In the genomic region with DNA sequence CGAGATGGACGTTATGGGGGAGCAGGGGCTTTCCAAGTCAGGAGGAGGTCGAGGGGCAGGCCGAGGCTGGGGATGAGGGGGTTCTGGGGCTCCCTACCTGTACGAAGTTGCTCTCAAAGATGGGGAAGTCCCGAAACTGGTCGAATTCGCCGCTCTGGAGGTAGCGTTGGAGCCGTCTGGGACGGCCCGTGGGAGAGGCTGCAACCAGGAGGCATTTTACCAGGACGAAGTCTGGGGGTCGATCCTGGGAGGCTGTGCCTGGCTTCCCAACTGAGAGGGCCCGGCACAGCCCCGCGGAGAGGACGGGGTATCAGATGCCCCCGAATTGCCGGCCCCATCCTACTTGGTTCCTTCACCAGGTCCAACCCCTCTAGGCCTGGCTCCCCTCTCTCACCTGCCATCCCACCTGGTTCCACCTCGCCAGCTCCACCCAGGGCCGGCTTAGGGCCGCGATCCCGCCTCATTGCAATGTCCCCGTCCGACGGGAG, we compare ENCODE assay signal across 8 cellular contexts. TPM values are rescaled to one million over a fixed set of nuclear protein-coding genes. Genes with fewer than 3 reads are reported as not detected.
DNase-seq lines count a peak whose midpoint lies in the region; ATAC-seq, FAIRE-seq and TF ChIP-seq lines count a peak whose summit lies in the region.

No MANE protein-coding gene starts in this region.

- peak overlapping the region; percentile 79 for H3K4me3 ChIP-seq in SJCRH30
- H3K4me3 ChIP-seq in fibroblast of villous mesenchyme (ENCODE audit: low read depth, low read length): peak overlapping the region; percentile 95
- peak overlapping the region in 4 of 7 experiments; percentile 66 to 78 (median 74) for H3K4me3 ChIP-seq in skin epidermis

- no peak for DNase-seq in SJCRH30
- no peak for DNase-seq in fibroblast of villous mesenchyme (ENCODE audit: low read depth)
- DNase-seq in H54 (ENCODE audit: insufficient read length, low spot score): no peak
- no peak for DNase-seq in NCI-H2029 treated with DMSO at 0.1 percent for 48 hours (lab: John Stamatoyannopoulos, UW)
- DNase-seq in amygdala (lab: John Stamatoyannopoulos, UW): no peak
- no peak for DNase-seq in COLO829 (ENCODE audit: low spot score)

- no peaks in the 10 kb centered on the region for H3K36me3 ChIP-seq in SJCRH30

- H3K27ac ChIP-seq in SJCRH30 (no peak overlapping the region), skin epidermis (peak overlapping the region in 3 of 21 experiments; percentile 36 to 89 (median 83))

- no peak for TF ChIP-seq POLR2A in H54 (IDR thresholded peaks at IDR 0.05; ENCODE audit: low read depth, low read length)

- H3K4me1 ChIP-seq in SJCRH30: no peaks in the 10 kb centered on the region; the same call in 1 of the 2 replicates

- H3K27me3 ChIP-seq in SJCRH30: no peaks in the 10 kb centered on the region

- ATAC-seq in GM21737 (IDR thresholded peaks at IDR 0.05; ENCODE audit: unreplicated experiment): peak; percentile 24

- no peak for TF ChIP-seq CTCF in fibroblast of villous mesenchyme (IDR thresholded peaks at IDR 0.05; ENCODE audit: insufficient read depth, low read depth, low read length)

- no peak for FAIRE-seq in H54 (lab: Jason Lieb, UNC)

- H3K9me3 ChIP-seq in SJCRH30 (replicated peaks): no peaks in the 10 kb centered on the region

RNA-seq across cellular contexts. Expression of a gene that starts 0.5 kb away (rescaled TPM):
- 52.7 and 56.3 TPM in 2 replicates for total RNA-seq in SJCRH30 (2014; rRNA removed; shearing (Covaris generic))
- 38.7 and 40.6 TPM in 2 replicates for total RNA-seq in fibroblast of villous mesenchyme

RNA-seq across cellular contexts. Expression of a gene that starts 0.9 kb away (rescaled TPM):
- 0.89 and 1.2 TPM in 2 replicates for total RNA-seq in SJCRH30 (2014; rRNA removed; shearing (Covaris generic))
- total RNA-seq in fibroblast of villous mesenchyme: 0.32 TPM in 1 of 2 replicates, not detected in the other

RNA-seq across cellular contexts. Expression of a gene that starts 35.2 kb away (rescaled TPM):
- 17.7 and 23.8 TPM in 2 replicates for total RNA-seq in SJCRH30 (2014; rRNA removed; shearing (Covaris generic))
- total RNA-seq in fibroblast of villous mesenchyme: 22.9 and 30.0 TPM in 2 replicates

RNA-seq across cellular contexts. Expression of a gene that starts 37.9 kb away (rescaled TPM):
- not detected in 2 replicates for total RNA-seq in SJCRH30 (2014; rRNA removed; shearing (Covaris generic))
- not detected in 2 replicates for total RNA-seq in fibroblast of villous mesenchyme

RNA-seq across cellular contexts. Expression of a gene that starts 43.1 kb away (rescaled TPM):
- total RNA-seq in SJCRH30 (2014; rRNA removed; shearing (Covaris generic)): 13.8 and 14.7 TPM in 2 replicates
- total RNA-seq in fibroblast of villous mesenchyme: under 0.01 TPM in 1 of 2 replicates, not detected in the other
